Comparison of ENCODE assay signal across 9 cellular contexts in the genomic region with DNA sequence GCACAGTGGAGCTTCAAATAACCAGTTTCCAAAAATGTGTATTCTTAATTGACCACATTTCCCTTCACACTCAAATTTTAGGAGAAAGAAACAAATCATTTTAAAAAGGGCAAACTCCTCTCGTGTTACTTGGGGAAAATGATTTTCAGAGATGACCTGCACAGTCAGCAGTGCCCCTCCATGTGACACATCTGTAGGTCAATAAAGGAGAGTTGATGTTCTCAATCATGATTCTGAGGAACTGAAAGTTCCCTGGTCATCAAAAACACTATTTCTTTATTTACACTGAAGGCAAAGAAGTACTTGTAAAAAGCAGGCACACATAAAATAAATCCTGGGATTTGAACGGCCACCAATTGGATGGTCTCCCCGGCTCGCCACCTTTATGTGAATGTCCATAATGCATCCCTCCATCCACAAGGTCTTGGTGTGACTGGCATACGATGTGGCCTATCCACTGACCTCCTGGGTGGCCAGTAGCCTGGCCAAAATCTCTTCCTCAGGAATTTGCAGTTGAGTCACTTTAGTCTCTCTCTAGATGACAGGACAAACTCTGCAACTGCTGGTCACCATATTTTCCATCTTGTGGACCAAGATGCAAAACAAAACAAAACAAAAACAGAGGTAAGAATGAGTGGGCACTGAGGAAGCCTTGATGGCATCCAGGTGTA. TPM values are rescaled to one million over a fixed set of nuclear protein-coding genes. Genes with fewer than 3 reads are reported as not detected.
A peak's percentile ranks its signal among the peaks of the same experiment; 100 is the strongest.
DNase-seq lines count a peak whose midpoint lies in the region; TF ChIP-seq lines count a peak whose summit lies in the region.
"Had no signal": no experiment of that assay in that cellular context is flagged by ENCODE, and none has a peak within 500 bp of the region (broad histone marks: within the 10 kb centered on the region; RNA-seq: fewer than 3 reads in every experiment).

No MANE protein-coding gene starts in this region.

- DNase-seq in LHCN-M2 (ENCODE audit: low read depth) (peak; percentile 33), colonic mucosa (no peak), medulla oblongata (ENCODE audit: extremely low spot score) (peak; percentile 65), tibial artery (peak in 1 of 2 donors; percentile 38), type B pancreatic cell (ENCODE audit: extremely low spot score, unreplicated experiment) (no peak), DMS 273 (lab: John Stamatoyannopoulos, UW; ENCODE audit: unreplicated experiment) (no peak)
- no peak for DNase-seq in activated T-helper 2 cell treated with anti-CD3 and anti-CD28 coated beads, Interferon-gamma antibody, Interleukin-2, Interleukin-4, amounts not matched to agents 10 μg/mL and 5 μg/mL and 100 μg/mL, durations not matched to agents 14 hours and 24 hours and 36 hours (ENCODE audit: low spot score)
- no peak for DNase-seq in activated CD8-positive, alpha-beta memory T cell treated with anti-CD3 and anti-CD28 coated beads, Interleukin-2, amount 50 U/mL, for 4 hours
- DNase-seq: NCI-H524 treated with DMSO at 0.1 percent for 48 hours had no signal

- H3K27ac ChIP-seq in colonic mucosa: peak overlapping the region; percentile 37
- peak overlapping the region; percentile 1 to 31 for H3K27ac ChIP-seq in tibial artery

- intact Hi-C loops in colonic mucosa (cut with DNase I): loop anchor here (5.0 to 10.0 kb wide), 3 partner anchors 328 to 918 kb away; no protein-coding TSS in a partner anchor
- intact Hi-C loops in tibial artery (cut with DNase I; ENCODE audit: low total_unique reads): loop anchor here (2.0 to 10.0 kb wide), 3 partner anchors 148 to 918 kb away; no protein-coding TSS in a partner anchor
- intact Hi-C loops in activated T-helper 2 cell treated with anti-CD3 and anti-CD28 coated beads, Interferon-gamma antibody, Interleukin-2, Interleukin-4, amounts not matched to agents 10 μg/mL and 5 μg/mL and 100 μg/mL, durations not matched to agents 14 hours and 24 hours and 36 hours (cut with micrococcal nuclease): loop anchor here (2.0 kb wide), 1 partner anchor 916 kb away; no protein-coding TSS in a partner anchor

- H3K27me3 ChIP-seq in colonic mucosa (no peaks in the 10 kb centered on the region), tibial artery (no peaks in the 10 kb centered on the region)

- H3K4me1 ChIP-seq in colonic mucosa (no peaks in the 10 kb centered on the region), tibial artery (peaks cover 0 to 22% (median 2%) of the 10 kb centered on the region in 4 donors)

- H3K4me3 Mint-ChIP-seq in activated T-helper 2 cell treated with anti-CD3 and anti-CD28 coated beads, Interferon-gamma antibody, Interleukin-2, Interleukin-4, amounts not matched to agents 10 μg/mL and 5 μg/mL and 100 μg/mL, durations not matched to agents 14 hours and 24 hours and 36 hours (ENCODE audit: low read depth): no peak overlapping the region
- no peak overlapping the region for H3K4me3 Mint-ChIP-seq in type B pancreatic cell

- H3K4me1 Mint-ChIP-seq in activated T-helper 2 cell treated with anti-CD3 and anti-CD28 coated beads, Interferon-gamma antibody, Interleukin-2, Interleukin-4, amounts not matched to agents 10 μg/mL and 5 μg/mL and 100 μg/mL, durations not matched to agents 14 hours and 24 hours and 36 hours (ENCODE audit: low read depth): peaks cover 13% of the 10 kb centered on the region
- H3K4me1 Mint-ChIP-seq in type B pancreatic cell (ENCODE audit: unreplicated experiment): peaks cover 42% of the 10 kb centered on the region

- H3K9me3 Mint-ChIP-seq in activated T-helper 2 cell treated with anti-CD3 and anti-CD28 coated beads, Interferon-gamma antibody, Interleukin-2, Interleukin-4, amounts not matched to agents 10 μg/mL and 5 μg/mL and 100 μg/mL, durations not matched to agents 14 hours and 24 hours and 36 hours: no peaks in the 10 kb centered on the region
- H3K9me3 Mint-ChIP-seq in type B pancreatic cell: no peaks in the 10 kb centered on the region

- H3K9me3 ChIP-seq in colonic mucosa: no peaks in the 10 kb centered on the region
- H3K9me3 ChIP-seq in tibial artery: no peaks in the 10 kb centered on the region

- no peak overlapping the region for H3K27ac Mint-ChIP-seq in activated T-helper 2 cell treated with anti-CD3 and anti-CD28 coated beads, Interferon-gamma antibody, Interleukin-2, Interleukin-4, amounts not matched to agents 10 μg/mL and 5 μg/mL and 100 μg/mL, durations not matched to agents 14 hours and 24 hours and 36 hours
- H3K27ac Mint-ChIP-seq in type B pancreatic cell: no peak overlapping the region

- H3K27me3 Mint-ChIP-seq in activated T-helper 2 cell treated with anti-CD3 and anti-CD28 coated beads, Interferon-gamma antibody, Interleukin-2, Interleukin-4, amounts not matched to agents 10 μg/mL and 5 μg/mL and 100 μg/mL, durations not matched to agents 14 hours and 24 hours and 36 hours (ENCODE audit: low read depth): peaks cover 26% of the 10 kb centered on the region
- peaks cover 2% of the 10 kb centered on the region for H3K27me3 Mint-ChIP-seq in type B pancreatic cell

- H3K36me3 ChIP-seq in colonic mucosa: no peaks in the 10 kb centered on the region
- H3K36me3 ChIP-seq in tibial artery: no peaks in the 10 kb centered on the region

- H3K4me3 ChIP-seq in colonic mucosa (no peak overlapping the region), tibial artery (no peak overlapping the region)

- H3K36me3 Mint-ChIP-seq in activated T-helper 2 cell treated with anti-CD3 and anti-CD28 coated beads, Interferon-gamma antibody, Interleukin-2, Interleukin-4, amounts not matched to agents 10 μg/mL and 5 μg/mL and 100 μg/mL, durations not matched to agents 14 hours and 24 hours and 36 hours (ENCODE audit: low read depth): no peaks in the 10 kb centered on the region
- no peaks in the 10 kb centered on the region for H3K36me3 Mint-ChIP-seq in type B pancreatic cell

- TF ChIP-seq CTCF in colonic mucosa (IDR thresholded peaks at IDR 0.05) (no peak), tibial artery (IDR thresholded peaks at IDR 0.05) (no peak), type B pancreatic cell (conservative IDR thresholded peaks at IDR 0.05) (no peak)

- no peak overlapping the region for H3K9ac ChIP-seq in colonic mucosa (ENCODE audit: low read depth in 2 of 2, low read length in 2 of 2)

RNA-seq across cellular contexts. Expression of a gene that starts 39.0 kb away (rescaled TPM):
- 180 and 183 TPM in 2 replicates for total RNA-seq in LHCN-M2 (2014; rRNA removed)
- polyA plus RNA-seq in LHCN-M2 (2012): 24.3 TPM
- 10 to 100 TPM; 16.5 to 53.8 TPM for total RNA-seq in colonic mucosa
- 89.1 and 91.4 TPM in 2 replicates for total RNA-seq in activated T-helper 2 cell treated with anti-CD3 and anti-CD28 coated beads, Interferon-gamma antibody, Interleukin-2, Interleukin-4, amounts not matched to agents 10 μg/mL and 5 μg/mL and 100 μg/mL, durations not matched to agents 14 hours and 24 hours and 36 hours
- total RNA-seq in type B pancreatic cell (ENCODE audit: low replicate concordance): 24.4 and 70.1 TPM in 2 replicates

Comparison
In these comparisons a context has a peak if more than half of its experiments do, and no peak if none do; other contexts are left out.
1. DNase-seq: peak in LHCN-M2 (single experiment) and medulla oblongata (single experiment); none in colonic mucosa (single experiment), activated T-helper 2 cell treated with anti-CD3 and anti-CD28 coated beads, Interferon-gamma antibody, Interleukin-2, Interleukin-4, amounts not matched to agents 10 μg/mL and 5 μg/mL and 100 μg/mL, durations not matched to agents 14 hours and 24 hours and 36 hours (single experiment), type B pancreatic cell (single experiment), DMS 273 (single experiment) and activated CD8-positive, alpha-beta memory T cell treated with anti-CD3 and anti-CD28 coated beads, Interleukin-2, amount 50 U/mL, for 4 hours (single experiment).